In genomic region chrX:68634649-68635227, GRCh38 we compare ENCODE assay signal across 24 cellular contexts. TPM values are rescaled to one million over a fixed set of nuclear protein-coding genes. Genes with fewer than 3 reads are reported as not detected.
"Had no signal": no experiment of that assay in that cellular context is flagged by ENCODE, and none has a peak within 500 bp of the region (broad histone marks: within the 10 kb centered on the region; RNA-seq: fewer than 3 reads in every experiment).

No MANE protein-coding gene starts in this region.

- DNase-seq: activated CD4-positive, alpha-beta T cell treated with anti-CD3 and anti-CD28 coated beads, Interleukin-2, amount 10 ng/mL, durations not matched to agents 24 days and 14 days; activated CD8-positive, alpha-beta T cell treated with anti-CD3 and anti-CD28 coated beads, Interleukin-2, amount 10 ng/mL, durations not matched to agents 7 days and 5 days; activated naive CD4-positive, alpha-beta T cell treated with anti-CD3 and anti-CD28 coated beads, Interleukin-2, amount 10 ng/mL, durations not matched to agents 7 days and 5 days; activated naive CD8-positive, alpha-beta T cell treated with anti-CD3 and anti-CD28 coated beads, Interleukin-2, amount 50 U/mL, for 24 hours; activated T-cell treated with anti-CD3 and anti-CD28 coated beads, Interleukin-2, amount 50 U/mL, for 24 hours; cerebellar nuclear complex; effector CD8-positive, alpha-beta T cell; heart left ventricle; mesenchymal stem cell; mucosa of descending colon; naive B cell; psoas muscle; right cardiac atrium; stimulated activated CD4-positive, alpha-beta T cell treated with anti-CD3 and anti-CD28 coated beads, Interleukin-4, amount 100 ng/mL, for 1 hour; stimulated activated naive CD8-positive, alpha-beta T cell treated with anti-CD3 and anti-CD28 coated beads, Interleukin-15, amount 100 ng/mL, for 72 hours; transverse colon had no signal

- FAIRE-seq: bronchial epithelial cell, endothelial cell of umbilical vein, frontal cortex had no signal

- H3K4me3 ChIP-seq: heart left ventricle, mucosa of descending colon, neural progenitor cell, psoas muscle, smooth muscle cell, suprapubic skin, transverse colon, vagina had no signal

- H3K36me3 ChIP-seq: heart left ventricle, neural progenitor cell, suprapubic skin, transverse colon, vagina had no signal

- H3K27me3 ChIP-seq: neural progenitor cell, suprapubic skin, transverse colon, vagina had no signal

- H3K4me1 ChIP-seq: heart left ventricle, neural progenitor cell, psoas muscle, suprapubic skin, transverse colon, vagina had no signal

- H3K27me3 Mint-ChIP-seq: activated CD4-positive, alpha-beta T cell treated with anti-CD3 and anti-CD28 coated beads, Interleukin-2, amount 10 ng/mL, durations not matched to agents 24 days and 14 days; activated naive CD4-positive, alpha-beta T cell treated with anti-CD3 and anti-CD28 coated beads, Interleukin-2, amount 10 ng/mL, durations not matched to agents 7 days and 5 days had no signal

- H3K9ac ChIP-seq: neural progenitor cell had no signal

- H3K4me2 ChIP-seq: neural progenitor cell, smooth muscle cell had no signal

- H3K4me3 Mint-ChIP-seq: activated CD4-positive, alpha-beta T cell treated with anti-CD3 and anti-CD28 coated beads, Interleukin-2, amount 10 ng/mL, durations not matched to agents 24 days and 14 days; activated CD8-positive, alpha-beta T cell treated with anti-CD3 and anti-CD28 coated beads, Interleukin-2, amount 10 ng/mL, durations not matched to agents 7 days and 5 days; activated naive CD4-positive, alpha-beta T cell treated with anti-CD3 and anti-CD28 coated beads, Interleukin-2, amount 10 ng/mL, durations not matched to agents 7 days and 5 days; activated naive CD8-positive, alpha-beta T cell treated with anti-CD3 and anti-CD28 coated beads, Interleukin-2, amount 50 U/mL, for 24 hours; activated T-cell treated with anti-CD3 and anti-CD28 coated beads, Interleukin-2, amount 50 U/mL, for 24 hours; naive B cell; neural progenitor cell; stimulated activated naive CD8-positive, alpha-beta T cell treated with anti-CD3 and anti-CD28 coated beads, Interleukin-15, amount 100 ng/mL, for 72 hours; T-helper 1 cell treated with Interleukin-12 subunit alpha and Interleukin-12 subunit beta and Interleukin-4 antibody, amounts not matched to agents 30 μg/mL and 1 μg/mL, for 36 hours had no signal

- H3K9me3 ChIP-seq: heart left ventricle, mucosa of descending colon, psoas muscle, suprapubic skin, transverse colon, vagina had no signal

- H3K4me1 Mint-ChIP-seq: activated CD4-positive, alpha-beta T cell treated with anti-CD3 and anti-CD28 coated beads, Interleukin-2, amount 10 ng/mL, durations not matched to agents 24 days and 14 days; activated naive CD4-positive, alpha-beta T cell treated with anti-CD3 and anti-CD28 coated beads, Interleukin-2, amount 10 ng/mL, durations not matched to agents 7 days and 5 days; activated naive CD8-positive, alpha-beta T cell treated with anti-CD3 and anti-CD28 coated beads, Interleukin-2, amount 50 U/mL, for 24 hours; naive B cell; neural progenitor cell; stimulated activated naive CD8-positive, alpha-beta T cell treated with anti-CD3 and anti-CD28 coated beads, Interleukin-15, amount 100 ng/mL, for 72 hours had no signal

- H3K36me3 Mint-ChIP-seq: activated naive CD4-positive, alpha-beta T cell treated with anti-CD3 and anti-CD28 coated beads, Interleukin-2, amount 10 ng/mL, durations not matched to agents 7 days and 5 days; naive B cell; neural progenitor cell had no signal

- H2AFZ ChIP-seq: neural progenitor cell had no signal

- ATAC-seq: activated CD8-positive, alpha-beta T cell treated with anti-CD3 and anti-CD28 coated beads, Interleukin-2, amount 10 ng/mL, durations not matched to agents 7 days and 5 days; activated naive CD8-positive, alpha-beta T cell treated with anti-CD3 and anti-CD28 coated beads, Interleukin-2, amount 50 U/mL, for 24 hours; heart left ventricle; mucosa of descending colon; psoas muscle; right cardiac atrium; stimulated activated naive CD8-positive, alpha-beta T cell treated with anti-CD3 and anti-CD28 coated beads, Interleukin-15, amount 100 ng/mL, for 72 hours had no signal

- H3K27ac ChIP-seq: heart left ventricle, neural progenitor cell, psoas muscle, suprapubic skin, transverse colon, vagina had no signal

- H3K27ac Mint-ChIP-seq: activated CD4-positive, alpha-beta T cell treated with anti-CD3 and anti-CD28 coated beads, Interleukin-2, amount 10 ng/mL, durations not matched to agents 24 days and 14 days; activated CD8-positive, alpha-beta T cell treated with anti-CD3 and anti-CD28 coated beads, Interleukin-2, amount 10 ng/mL, durations not matched to agents 7 days and 5 days; activated naive CD4-positive, alpha-beta T cell treated with anti-CD3 and anti-CD28 coated beads, Interleukin-2, amount 10 ng/mL, durations not matched to agents 7 days and 5 days; activated naive CD8-positive, alpha-beta T cell treated with anti-CD3 and anti-CD28 coated beads, Interleukin-2, amount 50 U/mL, for 24 hours; activated T-cell treated with anti-CD3 and anti-CD28 coated beads, Interleukin-2, amount 50 U/mL, for 24 hours; naive B cell; neural progenitor cell; stimulated activated naive CD8-positive, alpha-beta T cell treated with anti-CD3 and anti-CD28 coated beads, Interleukin-15, amount 100 ng/mL, for 72 hours; T-helper 1 cell treated with Interleukin-12 subunit alpha and Interleukin-12 subunit beta and Interleukin-4 antibody, amounts not matched to agents 30 μg/mL and 1 μg/mL, for 36 hours had no signal

- H3K9me3 Mint-ChIP-seq: activated CD4-positive, alpha-beta T cell treated with anti-CD3 and anti-CD28 coated beads, Interleukin-2, amount 10 ng/mL, durations not matched to agents 24 days and 14 days; activated naive CD4-positive, alpha-beta T cell treated with anti-CD3 and anti-CD28 coated beads, Interleukin-2, amount 10 ng/mL, durations not matched to agents 7 days and 5 days; activated naive CD8-positive, alpha-beta T cell treated with anti-CD3 and anti-CD28 coated beads, Interleukin-2, amount 50 U/mL, for 24 hours; activated T-cell treated with anti-CD3 and anti-CD28 coated beads, Interleukin-2, amount 50 U/mL, for 24 hours; naive B cell; stimulated activated naive CD8-positive, alpha-beta T cell treated with anti-CD3 and anti-CD28 coated beads, Interleukin-15, amount 100 ng/mL, for 72 hours; T-helper 1 cell treated with Interleukin-12 subunit alpha and Interleukin-12 subunit beta and Interleukin-4 antibody, amounts not matched to agents 30 μg/mL and 1 μg/mL, for 36 hours had no signal

RNA-seq across cellular contexts. Expression of gene STARD8, which starts 12.7 kb away (rescaled TPM):
- total RNA-seq: bronchial epithelial cell had no signal
